8 cellular contexts compared by ENCODE assay signal in genomic region chr7:92178928-92179373, GRCh38.
DNase-seq lines count a peak whose midpoint lies in the region; ATAC-seq and TF ChIP-seq lines count a peak whose summit lies in the region.

LRRD1 (minus strand) TSS chr7:92179142; CDS start chr7:92165202, 13,940 bp downstream.

- ATAC-seq in HG02759 (IDR thresholded peaks at IDR 0.05; ENCODE audit: unreplicated experiment), result peak; percentile 100
- ATAC-seq in activated CD4-positive, CD25-positive, alpha-beta regulatory T cell treated with anti-CD3 and anti-CD28 coated beads, Interleukin-2, amount 50 U/mL, for 24 hours, result peak; percentile 99 to 100

- peak within 1 kb of the TSS; percentile 61 for H3K4me3 ChIP-seq in GM12875 (ENCODE audit: low read depth, low read length)

- peak; percentile 23 for DNase-seq in NCI-H187 treated with DMSO at 0.1 percent for 48 hours (lab: John Stamatoyannopoulos, UW)
- peak; percentile 41 to 59 for DNase-seq in cerebellar nuclear complex (lab: John Stamatoyannopoulos, UW)
- peak; percentile 98 for DNase-seq in islet precursor cell
- peak; percentile 89 for DNase-seq in stimulated activated CD4-positive, alpha-beta T cell treated with anti-CD3 and anti-CD28 coated beads, Interleukin-12 subunit alpha, Interleukin-12 subunit beta, amount 100 ng/mL, for 4 hours
- DNase-seq in NCI-H510A treated with DMSO at 0.1 percent for 48 hours (lab: John Stamatoyannopoulos, UW), result no peak

- TF ChIP-seq CTCF in GM12875 (IDR thresholded peaks at IDR 0.05; ENCODE audit: borderline replicate concordance, insufficient read depth, low read depth, low read length), result peak; percentile 96
